ENCODE assay signal across 8 cellular contexts in genomic region chr19:40425450-40426287, GRCh38. TPM values are rescaled to one million over a fixed set of nuclear protein-coding genes. Genes with fewer than 3 reads are reported as not detected.
A peak's percentile ranks its signal among the peaks of the same experiment; 100 is the strongest.
DNase-seq lines count a peak whose midpoint lies in the region; ATAC-seq, FAIRE-seq and TF ChIP-seq lines count a peak whose summit lies in the region.

SERTAD1 (minus strand) TSS chr19:40425992; CDS start chr19:40423546, 2,446 bp downstream.

- TF ChIP-seq POLR2A in IMR-90 (IDR thresholded peaks at IDR 0.05; ENCODE audit: low read depth, low read length) (peak; percentile 99), endothelial cell of umbilical vein (IDR thresholded peaks at IDR 0.05; ENCODE audit: low read depth, low read length) (peak; percentile 99)

- dilution Hi-C loops in IMR-90 (cut with HindIII; ENCODE audit: low sequenced_read_pairs, unreplicated experiment), result no loop called here
- dilution Hi-C loops in endothelial cell of umbilical vein (cut with MboI; ENCODE audit: extremely low pct_ligation_motif_present, low sequenced_read_pairs), result no loop called here

- peak within 1 kb of the TSS; percentile 100 for H3K23ac ChIP-seq in IMR-90 (ENCODE audit: low read depth, low read length)

- H3K4me1 ChIP-seq in IMR-90 (ENCODE audit: control insufficient read depth, insufficient read depth, low read length), result peaks cover 2% of the 10 kb centered on the region; the same call in 1 of the 2 replicates
- H3K4me1 ChIP-seq in OCI-LY7 (ENCODE audit: insufficient read depth, low read length, poor library complexity, severe bottlenecking), result peaks cover 20% of the 10 kb centered on the region
- peaks cover 19% of the 10 kb centered on the region for H3K4me1 ChIP-seq in endothelial cell of umbilical vein (ENCODE audit: control insufficient read depth, extremely low read depth, insufficient read depth, low read length)
- peaks cover 38% of the 10 kb centered on the region for H3K4me1 ChIP-seq in mononuclear cell (ENCODE audit: insufficient read depth, low read length)

- H3K9ac ChIP-seq in IMR-90 (ENCODE audit: low read depth, low read length) (peak within 1 kb of the TSS; percentile 98), endothelial cell of umbilical vein (replicated peaks; ENCODE audit: extremely low read depth, insufficient read depth, low read length) (peak within 1 kb of the TSS; percentile 93)

- H3K27me3 ChIP-seq in IMR-90 (ENCODE audit: control insufficient read depth, insufficient read depth, low read length) (no peaks in the 10 kb centered on the region), endothelial cell of umbilical vein (ENCODE audit: control insufficient read depth in 2 of 2, insufficient read depth in 2 of 2, low read length in 2 of 2) (no peaks in the 10 kb centered on the region), mononuclear cell (ENCODE audit: insufficient read depth, low read length) (no peaks in the 10 kb centered on the region)

- H3K9me2 ChIP-seq in OCI-LY7 (ENCODE audit: insufficient read depth, low read length), result no peaks in the 10 kb centered on the region

- peak within 1 kb of the TSS; percentile 97 for H2AK9ac ChIP-seq in IMR-90 (replicated peaks; ENCODE audit: low read depth, low read length, poor library complexity)

- H3K9me3 ChIP-seq in IMR-90 (ENCODE audit: control insufficient read depth, insufficient read depth, low read length), result no peaks in the 10 kb centered on the region
- no peaks in the 10 kb centered on the region for H3K9me3 ChIP-seq in OCI-LY7 (ENCODE audit: low read length)
- H3K9me3 ChIP-seq in endothelial cell of umbilical vein (replicated peaks; ENCODE audit: control insufficient read depth, insufficient read depth, low read length), result no peaks in the 10 kb centered on the region
- no peaks in the 10 kb centered on the region for H3K9me3 ChIP-seq in mononuclear cell (ENCODE audit: low read depth, low read length)

- peak within 1 kb of the TSS; percentile 93 to 100 for H4K8ac ChIP-seq in IMR-90 (ENCODE audit: low read depth in 2 of 2, low read length in 2 of 2)

- H3K36me3 ChIP-seq in IMR-90 (ENCODE audit: control insufficient read depth, insufficient read depth, low read length) (peaks cover 12% of the 10 kb centered on the region), OCI-LY7 (ENCODE audit: insufficient read depth, low read length) (peaks cover 10% of the 10 kb centered on the region; the same call in 1 of the 2 replicates), endothelial cell of umbilical vein (ENCODE audit: control insufficient read depth in 2 of 2, extremely low read depth in 1 of 2, insufficient read depth in 2 of 2, low read length in 2 of 2) (peaks cover 8 to 9% of the 10 kb centered on the region in 2 experiments)

- intact Hi-C loops in IMR-90 (cut with micrococcal nuclease), result loop anchor here (1.0 to 10.0 kb wide), 2 partner anchors 18 to 121 kb away; no protein-coding TSS in a partner anchor
- intact Hi-C loops in OCI-LY7 (cut with micrococcal nuclease; ENCODE audit: unreplicated experiment), result loop anchor here (1.0 to 10.0 kb wide), 2 partner anchors 18 to 141 kb away; partner anchors contain the start of gene AKT2
- intact Hi-C loops in endothelial cell of umbilical vein (cut with micrococcal nuclease), result loop anchor here (1.0 to 5.0 kb wide), 3 partner anchors 8 to 593 kb away; partner anchors contain the start of gene DYRK1B

- H2AK5ac ChIP-seq in IMR-90 (ENCODE audit: low read depth, low read length), result peak within 1 kb of the TSS; percentile 98

- H2BK20ac ChIP-seq in IMR-90 (ENCODE audit: low read depth, low read length), result peak within 1 kb of the TSS; percentile 30; the same call in 1 of the 2 replicates

- peak within 1 kb of the TSS; percentile 93 for H2AFZ ChIP-seq in IMR-90 (replicated peaks; ENCODE audit: low read length, poor library complexity)
- peak within 1 kb of the TSS; percentile 59 for H2AFZ ChIP-seq in OCI-LY7 (ENCODE audit: low read length)
- peak within 1 kb of the TSS; percentile 77 for H2AFZ ChIP-seq in endothelial cell of umbilical vein (ENCODE audit: low read depth, low read length)

- H4K91ac ChIP-seq in IMR-90 (ENCODE audit: insufficient read depth, low read depth, low read length), result peak within 1 kb of the TSS; percentile 95

- no peaks in the 10 kb centered on the region for H3K9me1 ChIP-seq in IMR-90 (ENCODE audit: insufficient read depth, low read length)
- no peaks in the 10 kb centered on the region for H3K9me1 ChIP-seq in endothelial cell of umbilical vein (replicated peaks; ENCODE audit: control insufficient read depth, extremely low read depth, insufficient read depth, low read length)

- POLR2A ChIA-PET in IMR-90 (lab: Charles Lee; ENCODE audit: unreplicated experiment) (interaction anchor here (0.7 to 0.8 kb wide), 2 partner anchors 8 to 59 kb away, joined by 3 to 4 read pairs; no protein-coding TSS in a partner anchor), OCI-LY7 (lab: Charles Lee) (interaction anchor here (0.6 to 2.3 kb wide), 9 partner anchors 10 to 195 kb away, joined by 3 to 8 read pairs (median 5); no protein-coding TSS in a partner anchor), endothelial cell of umbilical vein (lab: Charles Lee) (interaction anchor here (0.6 to 1.5 kb wide), 10 partner anchors 8 to 178 kb away, joined by 3 to 14 read pairs (median 4); partner anchors contain the start of gene BLVRB)

- H3K18ac ChIP-seq in IMR-90 (ENCODE audit: low read depth, low read length), result peak within 1 kb of the TSS; percentile 89

- H3K4me3 ChIP-seq in IMR-90 (ENCODE audit: insufficient read depth, low read depth, low read length), result peak within 1 kb of the TSS; percentile 71
- H3K4me3 ChIP-seq in OCI-LY7 (ENCODE audit: low read depth, low read length, poor library complexity, severe bottlenecking), result peak within 1 kb of the TSS; percentile 84
- peak within 1 kb of the TSS; percentile 80 to 95 (median 93) for H3K4me3 ChIP-seq in endothelial cell of umbilical vein (replicated peaks in 1 of 3; ENCODE audit: insufficient read depth in 1 of 3, low read depth in 1 of 3, low read length in 3 of 3)
- peak within 1 kb of the TSS; percentile 83 for H3K4me3 ChIP-seq in mononuclear cell (ENCODE audit: low read length)

- peak; percentile 99 for DNase-seq in DMS114 treated with DMSO at 0.1 percent for 48 hours (lab: John Stamatoyannopoulos, UW; ENCODE audit: unreplicated experiment)
- peak; percentile 99 for DNase-seq in IMR-90
- peak; percentile 99 for DNase-seq in OCI-LY7 (ENCODE audit: low spot score)
- DNase-seq in activated T-cell treated with anti-CD3 and anti-CD28 coated beads for 24 hours (ENCODE audit: low read depth), result peak; percentile 100
- DNase-seq in endothelial cell of umbilical vein (ENCODE audit: low read depth, low spot score), result peak; percentile 99
- DNase-seq in stimulated activated CD8-positive, alpha-beta memory T cell treated with anti-CD3 and anti-CD28 coated beads, Interleukin-4, amount 100 ng/mL, for 1 hour (ENCODE audit: low read depth in 2 of 2, low spot score in 1 of 2), result peak; percentile 100

- WGBS in IMR-90 (ENCODE audit: extremely low coverage in 2 of 2, insufficient read length in 1 of 2), 2 experiments, result 1% methylated on average over 28 of the region's 75 CpGs; no CpG with 5 or more reads in 1 of the 2 experiments

- H2BK120ac ChIP-seq in IMR-90 (ENCODE audit: low read depth, low read length), result peak within 1 kb of the TSS; percentile 82

- H4K20me1 ChIP-seq in IMR-90 (ENCODE audit: insufficient read depth, low read length) (peaks cover 10% of the 10 kb centered on the region), OCI-LY7 (ENCODE audit: insufficient read depth, low read length) (no peaks in the 10 kb centered on the region), endothelial cell of umbilical vein (replicated peaks; ENCODE audit: control insufficient read depth, extremely low read depth, insufficient read depth, low read length) (no peaks in the 10 kb centered on the region)

- in situ Hi-C loops in IMR-90 (cut with MboI; ENCODE audit: low sequenced_read_pairs), result no loop called here

- H3K79me1 ChIP-seq in IMR-90 (ENCODE audit: low read depth in 1 of 2, low read length in 2 of 2), result peaks cover 6 to 30% of the 10 kb centered on the region in 2 experiments; a peak in 2 of 4 replicates

- H3K14ac ChIP-seq in IMR-90 (replicated peaks; ENCODE audit: low read depth, low read length), result peak within 1 kb of the TSS; percentile 99

- H4K5ac ChIP-seq in IMR-90 (ENCODE audit: low read depth, low read length), result peak within 1 kb of the TSS; percentile 81

- no peak for TF ChIP-seq RAD21 in IMR-90 (IDR thresholded peaks at IDR 0.05; ENCODE audit: low read length)

- H3K56ac ChIP-seq in IMR-90 (ENCODE audit: extremely low read depth, insufficient read depth, low read length), result peak within 1 kb of the TSS; percentile 100

- peak within 1 kb of the TSS; percentile 98 for H3K27ac ChIP-seq in IMR-90 (ENCODE audit: insufficient read depth, low read length)
- peak within 1 kb of the TSS; percentile 61 for H3K27ac ChIP-seq in OCI-LY7 (ENCODE audit: low read depth, low read length, poor library complexity, severe bottlenecking)
- H3K27ac ChIP-seq in endothelial cell of umbilical vein (ENCODE audit: insufficient read depth, low read depth, low read length), result peak within 1 kb of the TSS; percentile 95

- H3K79me2 ChIP-seq in OCI-LY7 (ENCODE audit: insufficient read depth, low read depth, low read length), result peaks cover 11% of the 10 kb centered on the region; the same call in 1 of the 2 replicates
- peaks cover 30% of the 10 kb centered on the region for H3K79me2 ChIP-seq in endothelial cell of umbilical vein (ENCODE audit: control insufficient read depth, insufficient read depth, low read length)

- H2BK5ac ChIP-seq in IMR-90 (ENCODE audit: low read depth, low read length, poor library complexity, severe bottlenecking), result peak within 1 kb of the TSS; percentile 90

- BruUV-seq in IMR-90 (replicated peaks; lab: Mats Ljungman, UMichigan), result no TSS peak
- BruUV-seq in OCI-LY7 (replicated peaks; lab: Mats Ljungman, UMichigan), result no TSS peak
- no TSS peak for BruUV-seq in endothelial cell of umbilical vein (replicated peaks; lab: Mats Ljungman, UMichigan)

- H3K4me2 ChIP-seq in IMR-90 (ENCODE audit: low read depth, low read length) (peak within 1 kb of the TSS; percentile 93), OCI-LY7 (ENCODE audit: low read length) (peak within 1 kb of the TSS; percentile 91), endothelial cell of umbilical vein (ENCODE audit: insufficient read depth, low read length) (peak within 1 kb of the TSS; percentile 96)

- FAIRE-seq in endothelial cell of umbilical vein (lab: Jason Lieb, UNC), result peak; percentile 99

- H2BK15ac ChIP-seq in IMR-90 (ENCODE audit: low read depth, low read length), result peak within 1 kb of the TSS; percentile 69

- H3K4ac ChIP-seq in IMR-90 (ENCODE audit: low read depth, low read length), result peak within 1 kb of the TSS; percentile 96

- CTCF ChIA-PET in IMR-90 (lab: Yijun Ruan, JAX), result interaction anchor here (0.7 to 1.1 kb wide), 2 partner anchors 38 to 50 kb away, joined by 3 to 6 read pairs; no protein-coding TSS in a partner anchor
- CTCF ChIA-PET in OCI-LY7 (lab: Charles Lee; ENCODE audit: unreplicated experiment), result interaction anchor here (0.5 to 1.8 kb wide), 2 partner anchors 15 to 210 kb away, joined by 3 to 5 read pairs; no protein-coding TSS in a partner anchor
- CTCF ChIA-PET in endothelial cell of umbilical vein (lab: Charles Lee), result interaction anchor here (0.6 to 2.8 kb wide), 12 partner anchors 10 to 120 kb away, joined by 3 to 14 read pairs (median 4); partner anchors contain the start of gene BLVRB

- TF ChIP-seq CTCF in IMR-90 (conservative IDR thresholded peaks at IDR 0.05; ENCODE audit: low read depth, low read length) (peak; percentile 49), OCI-LY7 (conservative IDR thresholded peaks at IDR 0.05; ENCODE audit: low read length) (peak; percentile 88), endothelial cell of umbilical vein (IDR thresholded peaks at IDR 0.05; ENCODE audit: extremely low read depth in 1 of 2, insufficient read depth in 1 of 2, low read depth in 1 of 2, low read length in 2 of 2) (peak; percentile 40 to 74)

- ATAC-seq in GM21526 (IDR thresholded peaks at IDR 0.05; ENCODE audit: low FRiP score, unreplicated experiment), result peak; percentile 73
- peak; percentile 90 for ATAC-seq in IMR-90 (ENCODE audit: low read depth)

RNA-seq across cellular contexts. Expression of gene SERTAD1, which starts in this region (rescaled TPM):
- 25.6 and 27.4 TPM in 2 replicates for total RNA-seq in IMR-90 (2012; rRNA removed)
- 21.1 and 29.5 TPM in 2 replicates for polyA plus RNA-seq in IMR-90 (2012; rRNA removed)
- polyA plus RNA-seq in IMR-90 (2012; cell fraction: cytosol; rRNA removed), result 44.7 and 59.8 TPM in 2 replicates
- 12.6 and 23.7 TPM in 2 replicates for polyA plus RNA-seq in IMR-90 (2012; cell fraction: nucleus; rRNA removed; ENCODE audit: low replicate concordance)
- total RNA-seq in OCI-LY7 (2014; rRNA removed; shearing (Covaris generic)), result 5.0 and 5.7 TPM in 2 replicates
- total RNA-seq in OCI-LY7 (2022), result 5.5 and 6.1 TPM in 2 replicates
- 8.8 and 10.0 TPM in 2 replicates for total RNA-seq in endothelial cell of umbilical vein
- 15.3 and 16.9 TPM in 2 replicates for polyA plus RNA-seq in endothelial cell of umbilical vein
- 10.6 and 12.1 TPM in 2 replicates for polyA plus RNA-seq in endothelial cell of umbilical vein (2011; cell fraction: cytosol; rRNA removed)
- polyA plus RNA-seq in endothelial cell of umbilical vein (2011; cell fraction: nucleus; rRNA removed), result 6.6 and 8.6 TPM in 2 replicates
- 11.6 and 11.8 TPM in 2 replicates for polyA plus RNA-seq in endothelial cell of umbilical vein (2012)
- 3.6 and 4.4 TPM in 2 replicates for polyA minus RNA-seq in endothelial cell of umbilical vein
- polyA minus RNA-seq in endothelial cell of umbilical vein (2011; cell fraction: cytosol; rRNA and poly(A)+ RNA removed), result 5.2 TPM
- 2.4 and 3.7 TPM in 2 replicates for polyA minus RNA-seq in endothelial cell of umbilical vein (2011; cell fraction: nucleus; rRNA and poly(A)+ RNA removed)
- 16.1 TPM for total RNA-seq in mononuclear cell

Comparison
In these comparisons a context has a peak if more than half of its experiments do, and no peak if none do; other contexts are left out.
1. Peak in every context shown above with its lines: DNase-seq, ATAC-seq, H3K4me3 ChIP-seq and H3K27ac ChIP-seq.